In the genomic region with DNA sequence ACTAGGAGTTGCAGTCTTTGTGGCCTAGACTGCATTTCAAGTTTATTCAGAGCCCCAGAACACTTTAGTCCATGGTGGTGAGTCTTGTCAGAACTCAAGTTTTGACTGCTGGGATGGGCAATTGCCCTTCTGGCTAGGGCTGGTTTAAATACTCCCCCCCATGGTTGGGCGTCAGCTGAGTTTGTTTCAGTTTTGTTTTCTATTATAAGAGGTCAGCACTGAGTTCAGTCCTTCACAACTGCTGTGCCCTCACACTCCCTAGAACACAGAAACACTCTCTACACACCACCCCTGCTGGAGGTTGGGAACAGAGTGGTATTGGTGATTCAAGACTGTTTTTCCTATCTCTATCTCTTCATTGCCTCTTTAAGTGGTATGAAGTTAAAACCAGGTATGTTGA, we compare ENCODE assay signal across 1 cellular context.
TF ChIP-seq lines count a peak whose summit lies in the region.

No MANE protein-coding gene starts in this region.

TF ChIP-seq in GM12878, 131 proteins besides CTCF, POLR2A, EP300 and RAD21 (continued from another document):
- TF ChIP-seq, protein P1, sequence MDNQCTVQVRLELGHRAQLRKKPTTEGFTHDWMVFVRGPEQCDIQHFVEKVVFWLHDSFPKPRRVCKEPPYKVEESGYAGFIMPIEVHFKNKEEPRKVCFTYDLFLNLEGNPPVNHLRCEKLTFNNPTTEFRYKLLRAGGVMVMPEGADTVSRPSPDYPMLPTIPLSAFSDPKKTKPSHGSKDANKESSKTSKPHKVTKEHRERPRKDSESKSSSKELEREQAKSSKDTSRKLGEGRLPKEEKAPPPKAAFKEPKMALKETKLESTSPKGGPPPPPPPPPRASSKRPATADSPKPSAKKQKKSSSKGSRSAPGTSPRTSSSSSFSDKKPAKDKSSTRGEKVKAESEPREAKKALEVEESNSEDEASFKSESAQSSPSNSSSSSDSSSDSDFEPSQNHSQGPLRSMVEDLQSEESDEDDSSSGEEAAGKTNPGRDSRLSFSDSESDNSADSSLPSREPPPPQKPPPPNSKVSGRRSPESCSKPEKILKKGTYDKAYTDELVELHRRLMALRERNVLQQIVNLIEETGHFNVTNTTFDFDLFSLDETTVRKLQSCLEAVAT (IDR thresholded peaks at IDR 0.05) = no peak
- TF ChIP-seq ZNF274 (IDR thresholded peaks at IDR 0.05; ENCODE audit: insufficient read depth, insufficient read length) = no peak
- TF ChIP-seq TCF7 (IDR thresholded peaks at IDR 0.05; ENCODE audit: borderline replicate concordance) = no peak
- TF ChIP-seq FOXM1 (IDR thresholded peaks at IDR 0.05; ENCODE audit: low read depth, low read length) = no peak
